2 cellular contexts compared by ENCODE assay signal in the genomic region with DNA sequence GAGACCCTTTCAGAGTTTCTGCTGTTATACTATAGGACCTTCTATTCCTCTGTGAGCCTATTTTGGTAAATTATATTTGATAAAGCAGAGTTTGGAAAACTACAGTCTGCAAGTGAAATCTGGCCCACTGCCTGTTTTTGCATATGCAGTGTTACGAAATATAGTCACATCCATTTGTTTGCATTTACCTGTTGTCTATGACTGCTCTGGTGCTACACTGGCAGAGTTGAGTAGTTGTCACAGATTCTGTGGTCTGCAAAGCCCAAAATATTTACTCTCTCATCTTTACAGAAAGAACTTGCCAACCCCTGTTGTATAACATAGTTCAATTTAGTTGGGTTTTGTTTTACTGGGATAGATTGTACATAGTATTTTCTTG.
TF ChIP-seq lines count a peak whose summit lies in the region.

No MANE protein-coding gene starts in this region.

TF ChIP-seq in A549, 52 proteins besides CTCF, POLR2A, EP300 and RAD21:
- no peak for TF ChIP-seq EHMT2 (IDR thresholded peaks at IDR 0.05; ENCODE audit: low read depth)
- TF ChIP-seq CEBPB (IDR thresholded peaks at IDR 0.05), result peak; percentile 58 to 60; a peak in 2 of 4 replicates

TF ChIP-seq in K562, 482 proteins besides CTCF, POLR2A, EP300 and RAD21 (continued from another document):
- TF ChIP-seq CBX3 (IDR thresholded peaks at IDR 0.05; ENCODE audit: borderline replicate concordance in 1 of 2, low read length in 2 of 2), result no peak
TF ChIP-seq in K562: peak in this region for 1.
